25 cellular contexts compared by ENCODE assay signal in genomic region chr13:68667863-68668262, GRCh38.
DNase-seq lines count a peak whose midpoint lies in the region; ATAC-seq and TF ChIP-seq lines count a peak whose summit lies in the region.
"Had no signal": no experiment of that assay in that cellular context is flagged by ENCODE, and none has a peak within 500 bp of the region (broad histone marks: within the 10 kb centered on the region; RNA-seq: fewer than 3 reads in every experiment).

No MANE protein-coding gene starts in this region.

- no peak for TF ChIP-seq CTCF in neural progenitor cell (IDR thresholded peaks at IDR 0.05)

- no peak overlapping the region for H3K27ac Mint-ChIP-seq in neural progenitor cell
- H3K27ac Mint-ChIP-seq: CD14-positive monocyte; CD4-positive, alpha-beta T cell; CD8-positive, alpha-beta memory T cell had no signal

- H3K9me3 ChIP-seq in neural progenitor cell (ENCODE audit: low read depth), result no peaks in the 10 kb centered on the region
- H3K9me3 ChIP-seq: A549; BE2C; BLaER1 treated with 17β-estradiol and CSF1 and Interleukin-3, amounts not matched to agents 10 nM and 100 nM had no signal

- H3K27me3 ChIP-seq in neural progenitor cell, result no peaks in the 10 kb centered on the region
- H3K27me3 ChIP-seq: BE2C; BLaER1 treated with 17β-estradiol and CSF1 and Interleukin-3, amounts not matched to agents 10 nM and 100 nM had no signal

- H3K27me3 Mint-ChIP-seq in neural progenitor cell (ENCODE audit: insufficient read depth, low read depth), result no peaks in the 10 kb centered on the region
- H3K27me3 Mint-ChIP-seq: CD4-positive, alpha-beta T cell; CD8-positive, alpha-beta memory T cell had no signal

- no peak for ATAC-seq in GM18517 (IDR thresholded peaks at IDR 0.05; ENCODE audit: unreplicated experiment)
- ATAC-seq: A549 had no signal

- H4K20me1 ChIP-seq in neural progenitor cell (ENCODE audit: low read depth), result no peaks in the 10 kb centered on the region
- H4K20me1 ChIP-seq: BLaER1 treated with 17β-estradiol and CSF1 and Interleukin-3, amounts not matched to agents 10 nM and 100 nM had no signal

- H3K4me2 ChIP-seq in neural progenitor cell, result no peak overlapping the region
- H3K4me2 ChIP-seq: A549; BLaER1 treated with 17β-estradiol and CSF1 and Interleukin-3, amounts not matched to agents 10 nM and 100 nM had no signal

- H3K79me2 ChIP-seq in neural progenitor cell (ENCODE audit: low read depth), result no peaks in the 10 kb centered on the region

- no peak overlapping the region for H3K27ac ChIP-seq in neural progenitor cell
- H3K27ac ChIP-seq: A549; BLaER1 treated with 17β-estradiol and CSF1 and Interleukin-3, amounts not matched to agents 10 nM and 100 nM; GM23248 had no signal

- no peaks in the 10 kb centered on the region for H3K9me3 Mint-ChIP-seq in neural progenitor cell
- H3K9me3 Mint-ChIP-seq: CD14-positive monocyte had no signal

- H3F3A ChIP-seq in neural progenitor cell (ENCODE audit: low read depth), result no peaks in the 10 kb centered on the region

- H3K36me3 ChIP-seq in neural progenitor cell, result no peaks in the 10 kb centered on the region
- H3K36me3 ChIP-seq: BE2C; BLaER1 treated with 17β-estradiol and CSF1 and Interleukin-3, amounts not matched to agents 10 nM and 100 nM had no signal

- no peak overlapping the region for H3K4me3 Mint-ChIP-seq in neural progenitor cell
- H3K4me3 Mint-ChIP-seq: CD14-positive monocyte; CD4-positive, alpha-beta T cell; CD8-positive, alpha-beta memory T cell had no signal

- peak overlapping the region; percentile 1 for H2AFZ ChIP-seq in neural progenitor cell (replicated peaks)
- H2AFZ ChIP-seq: GM23248 had no signal

- peaks cover 2% of the 10 kb centered on the region for H3K4me1 Mint-ChIP-seq in neural progenitor cell
- H3K4me1 Mint-ChIP-seq: CD14-positive monocyte; CD8-positive, alpha-beta memory T cell had no signal

- DNase-seq in NCI-H2227 (lab: John Stamatoyannopoulos, UW; ENCODE audit: unreplicated experiment), result peak; percentile 27
- DNase-seq in NCI-H2227 treated with DMSO at 0.1 percent for 48 hours (lab: John Stamatoyannopoulos, UW), result no peak
- DNase-seq in NCI-H82 (lab: John Stamatoyannopoulos, UW), result peak; percentile 61
- peak; percentile 54 for DNase-seq in islet precursor cell
- DNase-seq in neural progenitor cell (ENCODE audit: low spot score), result no peak
- DNase-seq in NCI-H1105 treated with DMSO at 0.1 percent for 48 hours (lab: John Stamatoyannopoulos, UW), result no peak
- DNase-seq in NOMO-1 treated with DMSO at 0.1 percent for 48 hours (lab: John Stamatoyannopoulos, UW; ENCODE audit: unreplicated experiment), result no peak
- DNase-seq: 8988T; ACHN; AML-193; BE2C; Calu3; CD4-positive, alpha-beta T cell; CD8-positive, alpha-beta memory T cell; DMS153; DND-41; GDM1; GM23248; H7; HCEC 1CT had no signal

- H3K9ac ChIP-seq in neural progenitor cell, result no peak overlapping the region
- H3K9ac ChIP-seq: BLaER1 treated with 17β-estradiol and CSF1 and Interleukin-3, amounts not matched to agents 10 nM and 100 nM; GM23248 had no signal

- no peak overlapping the region for H3K4me3 ChIP-seq in neural progenitor cell
- H3K4me3 ChIP-seq: A549; BLaER1 treated with 17β-estradiol and CSF1 and Interleukin-3, amounts not matched to agents 10 nM and 100 nM; GM12878; GM23248 had no signal

- no peaks in the 10 kb centered on the region for H3K4me1 ChIP-seq in neural progenitor cell
- H3K4me1 ChIP-seq: A549; BE2C; BLaER1 treated with 17β-estradiol and CSF1 and Interleukin-3, amounts not matched to agents 10 nM and 100 nM had no signal

- H3K36me3 Mint-ChIP-seq in neural progenitor cell, result no peaks in the 10 kb centered on the region
- H3K36me3 Mint-ChIP-seq: CD14-positive monocyte; CD8-positive, alpha-beta memory T cell had no signal

Comparison
In these comparisons a context has a peak if more than half of its experiments do, and no peak if none do; other contexts are left out.
1. DNase-seq: peak in NCI-H2227 (single experiment), NCI-H82 (single experiment) and islet precursor cell (single experiment); none in NCI-H2227 treated with DMSO at 0.1 percent for 48 hours (single experiment), neural progenitor cell (single experiment), NCI-H1105 treated with DMSO at 0.1 percent for 48 hours (single experiment) and NOMO-1 treated with DMSO at 0.1 percent for 48 hours (single experiment).